In genomic region chr1:3264456-3264855, GRCh38 we compare ENCODE assay signal across 27 cellular contexts.
"Had no signal": no experiment of that assay in that cellular context is flagged by ENCODE, and none has a peak within 500 bp of the region (broad histone marks: within the 10 kb centered on the region; RNA-seq: fewer than 3 reads in every experiment).

No MANE protein-coding gene starts in this region.

- H3K27ac Mint-ChIP-seq: mesothelial cell of epicardium, naive B cell, natural killer cell, nephron progenitor cell had no signal

- H3K4me3 Mint-ChIP-seq: mesothelial cell of epicardium, natural killer cell, nephron progenitor cell had no signal

- H3K4me1 Mint-ChIP-seq: mesothelial cell of epicardium had no signal

- H3K9me3 ChIP-seq: pancreas, psoas muscle, stomach, testis, thyroid gland, transverse colon, upper lobe of left lung, vagina had no signal

- DNase-seq: head of caudate nucleus; hippocampal formation; kidney glomerular epithelial cell; left cardiac atrium; mesendoderm; naive B cell; natural killer cell; nephron progenitor cell; nucleus accumbens; psoas muscle; stimulated activated CD4-positive, alpha-beta T cell treated with anti-CD3 and anti-CD28 coated beads, Interleukin-12 subunit alpha, Interleukin-12 subunit beta, amount 100 ng/mL, for 4 hours; stimulated activated CD4-positive, alpha-beta T cell treated with anti-CD3 and anti-CD28 coated beads, Interleukin-15, amount 100 ng/mL, for 24 hours; stimulated activated CD4-positive, alpha-beta T cell treated with anti-CD3 and anti-CD28 coated beads, Interleukin-2, amount 100 ng/mL, for 24 hours; stimulated activated CD4-positive, alpha-beta T cell treated with anti-CD3 and anti-CD28 coated beads, Interleukin-4, amount 100 ng/mL, for 1 hour; stimulated activated naive CD4-positive, alpha-beta T cell; stomach; testis; thyroid gland; transverse colon; upper lobe of left lung had no signal

- H3K27me3 ChIP-seq: pancreas, testis, thyroid gland, upper lobe of left lung, vagina had no signal

- H3K36me3 Mint-ChIP-seq: mesothelial cell of epicardium, naive B cell, natural killer cell had no signal

- H3K36me3 ChIP-seq: pancreas, stomach, thyroid gland, transverse colon, upper lobe of left lung, vagina had no signal

- ATAC-seq: left cardiac atrium, left lobe of liver, natural killer cell, pancreas, psoas muscle, sciatic nerve had no signal

- H3K27ac ChIP-seq: pancreas, psoas muscle, skin epidermis, stomach, testis, thyroid gland, transverse colon, upper lobe of left lung, vagina had no signal

- H3K4me3 ChIP-seq: lung, pancreas, psoas muscle, skin epidermis, stomach, testis, thyroid gland, transverse colon, upper lobe of left lung, vagina had no signal

- H3K4me1 ChIP-seq: pancreas, psoas muscle, testis, thyroid gland, transverse colon, upper lobe of left lung, vagina had no signal
